ENCODE assay signal across 12 cellular contexts in the genomic region with DNA sequence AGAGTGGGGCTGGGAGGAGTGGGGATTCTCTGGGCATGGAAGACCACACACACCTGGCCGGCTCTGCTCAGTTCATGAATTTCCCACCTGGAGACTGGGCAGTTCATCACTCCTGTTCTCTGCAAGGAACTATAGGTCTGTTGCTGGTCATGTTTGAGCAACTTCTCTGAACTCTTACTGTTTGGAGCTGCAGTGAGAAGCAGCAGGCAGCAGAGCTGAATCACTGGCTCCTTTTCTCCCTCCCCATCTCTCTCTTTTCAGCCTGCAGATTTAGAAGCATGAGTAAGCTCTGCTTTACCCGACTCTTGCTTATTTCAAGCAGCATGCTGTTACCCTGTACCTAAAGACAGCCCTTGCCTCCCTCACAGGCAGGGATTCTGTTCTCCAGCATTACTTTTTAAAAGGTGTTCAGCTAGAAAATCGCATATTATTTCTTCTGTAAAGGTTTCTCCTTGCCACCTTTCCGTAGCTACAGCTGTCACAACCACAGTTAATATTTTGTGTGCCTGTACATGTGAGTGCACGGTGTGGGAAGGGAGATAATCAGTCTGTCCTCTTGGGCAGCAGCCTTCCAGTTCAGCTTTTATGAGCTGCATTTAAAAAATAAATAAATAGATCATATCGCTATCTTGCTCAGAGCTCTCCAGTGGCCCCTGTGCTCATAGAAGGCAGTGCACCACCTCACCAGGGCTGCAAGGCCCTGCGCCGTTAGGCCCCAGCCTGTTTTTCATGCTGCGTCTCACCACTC.
DNase-seq lines count a peak whose midpoint lies in the region; ATAC-seq, FAIRE-seq and TF ChIP-seq lines count a peak whose summit lies in the region.
"Had no signal": no experiment of that assay in that cellular context is flagged by ENCODE, and none has a peak within 500 bp of the region (broad histone marks: within the 10 kb centered on the region; RNA-seq: fewer than 3 reads in every experiment).

No MANE protein-coding gene starts in this region.

- H3K4me2 ChIP-seq in astrocyte (ENCODE audit: low read length): peak overlapping the region; percentile 10

- H3K27ac ChIP-seq in right atrium auricular region: no peak overlapping the region
- H3K27ac ChIP-seq in astrocyte (ENCODE audit: low read depth, low read length): no peak overlapping the region
- H3K27ac ChIP-seq: Peyer's patch had no signal

- H3K9me3 ChIP-seq in right atrium auricular region (no peaks in the 10 kb centered on the region), astrocyte (ENCODE audit: insufficient read depth, low read depth, low read length) (no peaks in the 10 kb centered on the region)
- H3K9me3 ChIP-seq: Peyer's patch had no signal

- H3K27me3 ChIP-seq in right atrium auricular region (no peaks in the 10 kb centered on the region), astrocyte (ENCODE audit: insufficient read depth, low read length) (no peaks in the 10 kb centered on the region)
- H3K27me3 ChIP-seq: Peyer's patch had no signal

- H3K4me3 ChIP-seq in right atrium auricular region (no peak overlapping the region), astrocyte (ENCODE audit: insufficient read depth, low read depth, low read length) (no peak overlapping the region)
- H3K4me3 ChIP-seq: Peyer's patch had no signal

- ATAC-seq in Right ventricle myocardium superior (ENCODE audit: poor library complexity) (no peak), HG03439 (IDR thresholded peaks at IDR 0.05; ENCODE audit: unreplicated experiment) (no peak), natural killer cell (no peak)
- ATAC-seq: left colon had no signal

- FAIRE-seq in astrocyte (lab: Jason Lieb, UNC): no peak
- FAIRE-seq: colon, urothelium cell line had no signal

- H3K9me3 Mint-ChIP-seq in astrocyte (ENCODE audit: unreplicated experiment): no peaks in the 10 kb centered on the region
- no peaks in the 10 kb centered on the region for H3K9me3 Mint-ChIP-seq in natural killer cell

- TF ChIP-seq CTCF in right atrium auricular region (IDR thresholded peaks at IDR 0.05) (no peak), astrocyte (IDR thresholded peaks at IDR 0.05; ENCODE audit: insufficient read depth, low read depth, low read length) (no peak), natural killer cell (IDR thresholded peaks at IDR 0.05) (no peak)

- H3K4me1 Mint-ChIP-seq in astrocyte (ENCODE audit: low read depth, unreplicated experiment): peaks cover 21% of the 10 kb centered on the region
- H3K4me1 Mint-ChIP-seq in natural killer cell: no peaks in the 10 kb centered on the region

- no peaks in the 10 kb centered on the region for H3K79me2 ChIP-seq in astrocyte (ENCODE audit: insufficient read depth, low read length)

- H3K9ac ChIP-seq in astrocyte (ENCODE audit: low read length): no peak overlapping the region

- peaks cover 10% of the 10 kb centered on the region for H4K20me1 ChIP-seq in astrocyte (ENCODE audit: insufficient read depth, low read length)

- intact Hi-C loops in Right ventricle myocardium superior (cut with DNase I): no loop called here
- intact Hi-C loops in natural killer cell (cut with micrococcal nuclease): no loop called here

- no peaks in the 10 kb centered on the region for H3K36me3 ChIP-seq in right atrium auricular region
- no peaks in the 10 kb centered on the region for H3K36me3 ChIP-seq in astrocyte (ENCODE audit: insufficient read depth, low read length)
- H3K36me3 ChIP-seq: Peyer's patch had no signal

- H3K4me3 Mint-ChIP-seq in astrocyte (ENCODE audit: unreplicated experiment): no peak overlapping the region
- H3K4me3 Mint-ChIP-seq in natural killer cell: no peak overlapping the region

- peaks cover 7% of the 10 kb centered on the region for H3K36me3 Mint-ChIP-seq in astrocyte (ENCODE audit: low read depth, unreplicated experiment)
- no peaks in the 10 kb centered on the region for H3K36me3 Mint-ChIP-seq in natural killer cell

- DNase-seq in right atrium auricular region (ENCODE audit: low spot score) (peak; percentile 42), Right ventricle myocardium superior (no peak), astrocyte (ENCODE audit: low read depth) (peak; percentile 59), kidney glomerular epithelial cell (lab: John Stamatoyannopoulos, UW) (peak; percentile 23), islet precursor cell (no peak), natural killer cell (no peak), SW 1271 (lab: John Stamatoyannopoulos, UW) (no peak)
- DNase-seq: left colon, Peyer's patch had no signal

- H3K4me1 ChIP-seq in right atrium auricular region (no peaks in the 10 kb centered on the region), astrocyte (ENCODE audit: insufficient read depth, low read length) (peaks cover 9% of the 10 kb centered on the region)
- H3K4me1 ChIP-seq: Peyer's patch had no signal

- H3K27me3 Mint-ChIP-seq in astrocyte (ENCODE audit: low read depth, unreplicated experiment) (no peaks in the 10 kb centered on the region), natural killer cell (ENCODE audit: low read depth in 2 of 2) (no peaks in the 10 kb centered on the region)

- no peak overlapping the region for H2AFZ ChIP-seq in astrocyte (ENCODE audit: low read depth, low read length)

- H3K27ac Mint-ChIP-seq in astrocyte (ENCODE audit: unreplicated experiment) (no peak overlapping the region), natural killer cell (no peak overlapping the region)

Comparison
In these comparisons a context has a peak if more than half of its experiments do, and no peak if none do; other contexts are left out.
1. DNase-seq: peak in right atrium auricular region (single experiment), astrocyte (single experiment) and kidney glomerular epithelial cell (single experiment); none in Right ventricle myocardium superior (single experiment), islet precursor cell (single experiment), natural killer cell (single experiment) and SW 1271 (0 of 2).